Comparison of ENCODE assay signal across 23 cellular contexts in genomic region chr2:6196461-6196860, GRCh38.
"Had no signal": no experiment of that assay in that cellular context is flagged by ENCODE, and none has a peak within 500 bp of the region (broad histone marks: within the 10 kb centered on the region; RNA-seq: fewer than 3 reads in every experiment).

No MANE protein-coding gene starts in this region.

- H3K36me3 ChIP-seq: breast epithelium, WERI-Rb-1 had no signal

- ATAC-seq: activated CD4-positive, alpha-beta T cell treated with anti-CD3 and anti-CD28 coated beads for 36 hours; activated T-helper 17 cell treated with anti-CD3 and anti-CD28 coated beads, Interleukin-2, amount 50 U/mL, for 72 hours had no signal

- H3K27ac ChIP-seq: breast epithelium, PC-9, WERI-Rb-1 had no signal

- H3K4me3 ChIP-seq: breast epithelium, PC-9 had no signal

- H3K4me2 ChIP-seq: PC-9 had no signal

- H2AFZ ChIP-seq: PC-9 had no signal

- DNase-seq: activated CD4-positive, alpha-beta memory T cell treated with anti-CD3 and anti-CD28 coated beads, Interleukin-2, amount 10 ng/mL, durations not matched to agents 7 days and 5 days; activated CD4-positive, alpha-beta T cell treated with anti-CD3 and anti-CD28 coated beads for 36 hours; activated CD4-positive, alpha-beta T cell treated with anti-CD3 and anti-CD28 coated beads, Interleukin-2, amount 50 U/mL, for 1 hour; activated gamma-delta T cell; activated naive CD4-positive, alpha-beta T cell treated with anti-CD3 and anti-CD28 coated beads for 36 hours; activated T-cell treated with anti-CD3 and anti-CD28 coated beads for 4 hours; activated T-cell treated with anti-CD3 and anti-CD28 coated beads, Interleukin-2, amount 50 U/mL, for 48 hours; caudate nucleus; Kasumi-1; KBM-7; NCI-H1092; NCI-H1930; NCI-H2171; NCI-H2227 treated with DMSO at 0.1 percent for 48 hours; NCI-H510A; NCI-H526 treated with DMSO at 0.1 percent for 48 hours; PC-9; SHP77 treated with DMSO at 0.1 percent for 48 hours; T-helper 2 cell; T1000; WERI-Rb-1 had no signal

- H3K4me1 ChIP-seq: breast epithelium had no signal

- H3K27me3 ChIP-seq: breast epithelium had no signal
